ENCODE assay signal across 8 cellular contexts in genomic region chr5:73693573-73694061, GRCh38.
DNase-seq lines count a peak whose midpoint lies in the region; ATAC-seq, FAIRE-seq and TF ChIP-seq lines count a peak whose summit lies in the region.
"Had no signal": no experiment of that assay in that cellular context is flagged by ENCODE, and none has a peak within 500 bp of the region (broad histone marks: within the 10 kb centered on the region; RNA-seq: fewer than 3 reads in every experiment).

No MANE protein-coding gene starts in this region.

- FAIRE-seq in H54 (lab: Jason Lieb, UNC), result no peak

- TF ChIP-seq CTCF in GM13976 (IDR thresholded peaks at IDR 0.05; ENCODE audit: borderline replicate concordance, control extremely low read depth, extremely low read depth, insufficient read depth, missing control alignments) (peak; percentile 18), WI38 (IDR thresholded peaks at IDR 0.05; ENCODE audit: low read depth, low read length) (peak; percentile 42; the same call in 1 of the 2 replicates)

- no peak for TF ChIP-seq POLR2A in H54 (IDR thresholded peaks at IDR 0.05; ENCODE audit: low read depth, low read length)

- no peak overlapping the region for H3K4me3 ChIP-seq in WI38 (ENCODE audit: low read depth, low read length)

- in situ Hi-C loops in GM13976 (cut with MboI; ENCODE audit: low sequenced_read_pairs, unreplicated experiment), result no loop called here

- ATAC-seq in HG02885 (IDR thresholded peaks at IDR 0.05; ENCODE audit: poor library complexity, unreplicated experiment) (peak; percentile 33), left lobe of liver (peak; percentile 88), HG03565 (IDR thresholded peaks at IDR 0.05; ENCODE audit: unreplicated experiment) (no peak)

- DNase-seq in GM13976 (ENCODE audit: low spot score), result peak; percentile 17
- no peak for DNase-seq in left lobe of liver (ENCODE audit: low spot score)
- no peak for DNase-seq in NCI-H2107 treated with DMSO at 0.1 percent for 48 hours (lab: John Stamatoyannopoulos, UW; ENCODE audit: unreplicated experiment)
- DNase-seq in H54 (ENCODE audit: insufficient read length, low spot score), result no peak
- DNase-seq: activated B cell treated with CpG ODN at 0.5 μM for 24 hours had no signal
